In genomic region chr3:186697510-186697909, GRCh38 we compare ENCODE assay signal across 32 cellular contexts. TPM values are rescaled to one million over a fixed set of nuclear protein-coding genes. Genes with fewer than 3 reads are reported as not detected.
"Had no signal": no experiment of that assay in that cellular context is flagged by ENCODE, and none has a peak within 500 bp of the region (broad histone marks: within the 10 kb centered on the region; RNA-seq: fewer than 3 reads in every experiment).

No MANE protein-coding gene starts in this region.

- H3K4me3 ChIP-seq: esophagus muscularis mucosa, gastrocnemius medialis had no signal

- H3K9me3 ChIP-seq: esophagus muscularis mucosa, gastrocnemius medialis had no signal

- H3K4me1 ChIP-seq: gastrocnemius medialis had no signal

- H3K36me3 ChIP-seq: brain microvascular endothelial cell, esophagus muscularis mucosa, gastrocnemius medialis had no signal

- DNase-seq: activated CD4-positive, alpha-beta memory T cell treated with anti-CD3 and anti-CD28 coated beads for 36 hours; activated CD4-positive, alpha-beta T cell treated with anti-CD3 and anti-CD28 coated beads for 36 hours; activated CD4-positive, alpha-beta T cell treated with anti-CD3 and anti-CD28 coated beads, Interleukin-2, amount 10 ng/mL, durations not matched to agents 24 days and 14 days; activated CD4-positive, CD25-positive, alpha-beta regulatory T cell; activated CD4-positive, CD25-positive, alpha-beta regulatory T cell treated with anti-CD3 and anti-CD28 coated beads, Interleukin-2, amount 50 U/mL, for 72 hours; activated CD8-positive, alpha-beta T cell treated with anti-CD3 and anti-CD28 coated beads, Interleukin-2, amount 10 ng/mL, durations not matched to agents 7 days and 5 days; activated effector memory CD4-positive, alpha-beta T cell treated with Interleukin-2 at 50 U/mL for 16 hours; activated gamma-delta T cell treated with Interleukin-2 at 50 U/mL for 16 hours; activated naive CD4-positive, alpha-beta T cell treated with anti-CD3 and anti-CD28 coated beads, Interleukin-2, amount 50 U/mL, for 16 hours; activated naive CD4-positive, alpha-beta T cell treated with Interleukin-2 at 50 U/mL for 16 hours; activated T-cell treated with anti-CD3 and anti-CD28 coated beads, Interleukin-2, amount 50 U/mL, for 4 hours; amniotic stem cell; anterior cingulate cortex; brain microvascular endothelial cell; caudate nucleus; cortex of kidney; dermis blood vessel endothelial cell; effector CD4-positive, alpha-beta T cell; effector memory CD8-positive, alpha-beta T cell; erythroblast; foreskin keratinocyte; gastrocnemius medialis; glutamatergic neuron; T-helper 2 cell had no signal

- H3K27ac ChIP-seq: brain microvascular endothelial cell, esophagus muscularis mucosa, foreskin keratinocyte, gastrocnemius medialis had no signal

- ATAC-seq: activated CD4-positive, alpha-beta T cell treated with anti-CD3 and anti-CD28 coated beads for 36 hours; activated CD8-positive, alpha-beta T cell treated with anti-CD3 and anti-CD28 coated beads, Interleukin-2, amount 10 ng/mL, durations not matched to agents 7 days and 5 days; activated T-cell treated with anti-CD3 and anti-CD28 coated beads, Interleukin-2, amount 50 U/mL, for 4 hours; activated T-helper 17 cell treated with anti-CD3 and anti-CD28 coated beads, Interleukin-2, amount 50 U/mL, for 72 hours; effector memory CD8-positive, alpha-beta T cell; foreskin keratinocyte; gastrocnemius medialis had no signal

- H3K27me3 ChIP-seq: esophagus muscularis mucosa, foreskin keratinocyte, gastrocnemius medialis had no signal

- FAIRE-seq: astrocyte, bronchial epithelial cell, colon had no signal

RNA-seq across cellular contexts. Expression of gene KNG1, which starts 19.6 kb away (rescaled TPM):
- total RNA-seq: activated CD4-positive, alpha-beta memory T cell treated with anti-CD3 and anti-CD28 coated beads for 36 hours; activated CD4-positive, alpha-beta T cell treated with anti-CD3 and anti-CD28 coated beads for 36 hours; activated CD4-positive, alpha-beta T cell treated with anti-CD3 and anti-CD28 coated beads, Interleukin-2, amount 10 ng/mL, durations not matched to agents 24 days and 14 days; activated CD8-positive, alpha-beta T cell treated with anti-CD3 and anti-CD28 coated beads, Interleukin-2, amount 10 ng/mL, durations not matched to agents 7 days and 5 days; activated T-helper 17 cell treated with anti-CD3 and anti-CD28 coated beads, Interleukin-2, amount 50 U/mL, for 72 hours; astrocyte; bronchial epithelial cell; chondrocyte; dermis blood vessel endothelial cell; esophagus muscularis mucosa; foreskin keratinocyte; T-helper 1 cell treated with Interleukin-12 subunit alpha and Interleukin-12 subunit beta and Interleukin-4 antibody, amounts not matched to agents 30 ng/mL and 1 ng/mL, for 36 hours had no signal
- polyA plus RNA-seq: foreskin keratinocyte had no signal

RNA-seq across cellular contexts. Expression of gene HRG, which starts 31.7 kb away (rescaled TPM):
- total RNA-seq: activated CD4-positive, alpha-beta memory T cell treated with anti-CD3 and anti-CD28 coated beads for 36 hours; activated CD4-positive, alpha-beta T cell treated with anti-CD3 and anti-CD28 coated beads, Interleukin-2, amount 10 ng/mL, durations not matched to agents 24 days and 14 days; activated CD8-positive, alpha-beta T cell treated with anti-CD3 and anti-CD28 coated beads, Interleukin-2, amount 10 ng/mL, durations not matched to agents 7 days and 5 days; activated T-cell treated with anti-CD3 and anti-CD28 coated beads, Interleukin-2, amount 50 U/mL, for 4 hours; activated T-helper 17 cell treated with anti-CD3 and anti-CD28 coated beads, Interleukin-2, amount 50 U/mL, for 72 hours; astrocyte; bronchial epithelial cell; chondrocyte; dermis blood vessel endothelial cell; esophagus muscularis mucosa; T-helper 1 cell treated with Interleukin-12 subunit alpha and Interleukin-12 subunit beta and Interleukin-4 antibody, amounts not matched to agents 30 ng/mL and 1 ng/mL, for 36 hours had no signal
- polyA plus RNA-seq: adipose tissue, foreskin keratinocyte had no signal

RNA-seq across cellular contexts. Expression of gene FETUB, which starts 57.3 kb away (rescaled TPM):
- total RNA-seq: activated CD4-positive, alpha-beta memory T cell treated with anti-CD3 and anti-CD28 coated beads for 36 hours; activated CD4-positive, alpha-beta T cell treated with anti-CD3 and anti-CD28 coated beads for 36 hours; activated CD4-positive, alpha-beta T cell treated with anti-CD3 and anti-CD28 coated beads, Interleukin-2, amount 10 ng/mL, durations not matched to agents 24 days and 14 days; activated CD8-positive, alpha-beta T cell treated with anti-CD3 and anti-CD28 coated beads, Interleukin-2, amount 10 ng/mL, durations not matched to agents 7 days and 5 days; activated T-cell treated with anti-CD3 and anti-CD28 coated beads, Interleukin-2, amount 50 U/mL, for 4 hours; activated T-helper 17 cell treated with anti-CD3 and anti-CD28 coated beads, Interleukin-2, amount 50 U/mL, for 72 hours; astrocyte; bronchial epithelial cell; chondrocyte; dermis blood vessel endothelial cell; esophagus muscularis mucosa; foreskin keratinocyte; gastrocnemius medialis; T-helper 1 cell treated with Interleukin-12 subunit alpha and Interleukin-12 subunit beta and Interleukin-4 antibody, amounts not matched to agents 30 ng/mL and 1 ng/mL, for 36 hours had no signal
- polyA plus RNA-seq: adipose tissue, foreskin keratinocyte had no signal
